In the genomic region with DNA sequence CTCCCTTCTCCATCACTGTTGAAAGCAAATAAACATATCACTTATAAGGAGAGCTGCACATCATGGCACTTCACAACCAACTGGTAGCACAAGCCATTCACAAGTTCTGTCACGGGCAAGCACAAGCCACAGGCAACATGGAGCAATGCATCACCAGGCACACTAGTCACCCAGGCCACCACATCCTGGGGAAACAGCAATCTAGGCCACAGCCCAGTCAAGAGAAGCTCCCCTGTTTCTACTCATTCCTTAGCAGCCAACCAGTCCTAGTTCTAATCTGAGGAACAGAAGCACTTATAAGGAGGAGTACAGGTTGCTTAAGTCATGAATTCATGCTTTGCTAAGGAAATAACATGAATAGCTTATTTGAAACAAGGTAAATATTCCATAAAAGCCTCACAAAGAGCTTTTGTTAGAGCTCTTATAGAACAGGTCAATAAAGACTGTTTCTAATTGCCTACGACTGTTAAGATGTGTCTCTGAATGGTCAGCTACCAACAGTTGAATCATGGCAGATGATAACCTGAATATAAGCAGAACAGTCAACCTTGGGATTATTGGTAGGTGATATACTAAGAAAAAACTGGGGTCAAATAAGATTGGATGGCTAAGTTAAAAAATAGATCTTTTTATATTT, we compare ENCODE assay signal across 10 cellular contexts.
DNase-seq lines count a peak whose midpoint lies in the region; ATAC-seq lines count a peak whose summit lies in the region.
"Had no signal": no experiment of that assay in that cellular context is flagged by ENCODE, and none has a peak within 500 bp of the region (broad histone marks: within the 10 kb centered on the region; RNA-seq: fewer than 3 reads in every experiment).

No MANE protein-coding gene starts in this region.

- H3K9me3 Mint-ChIP-seq in stimulated activated naive B cell treated with anti-CD40 and anti-IgM and Interleukin-4, amounts not matched to agents 10 μg/mL and 1 μg/mL and 100 μg/mL, for 72 hours = peaks cover 0 to 4% of the 10 kb centered on the region in 2 donors

- H3K27ac Mint-ChIP-seq in stimulated activated naive B cell treated with anti-CD40 and anti-IgM and Interleukin-4, amounts not matched to agents 10 μg/mL and 1 μg/mL and 100 μg/mL, for 72 hours = no peak overlapping the region

- DNase-seq in activated T-cell treated with anti-CD3 and anti-CD28 coated beads for 24 hours (ENCODE audit: low read depth) (peak; percentile 22), activated T-cell treated with anti-CD3 and anti-CD28 coated beads for 4 hours (no peak), M059J (ENCODE audit: low read depth) (peak; percentile 3), NCI-H226 (no peak), iPS-NIHi7 (ENCODE audit: extremely low spot score) (no peak)
- DNase-seq in activated effector memory CD4-positive, alpha-beta T cell treated with anti-CD3 and anti-CD28 coated beads, Interleukin-2, amount 50 U/mL, for 16 hours = peak; percentile 77
- DNase-seq in stimulated activated naive B cell treated with anti-CD40 and anti-IgM and Interleukin-4, amounts not matched to agents 10 μg/mL and 1 μg/mL and 100 μg/mL, for 72 hours = no peak

- no peak overlapping the region for H3K4me3 Mint-ChIP-seq in stimulated activated naive B cell treated with anti-CD40 and anti-IgM and Interleukin-4, amounts not matched to agents 10 μg/mL and 1 μg/mL and 100 μg/mL, for 72 hours

- ATAC-seq in stimulated activated naive B cell treated with anti-CD40 and anti-IgM and Interleukin-4, amounts not matched to agents 10 μg/mL and 1 μg/mL and 100 μg/mL, for 72 hours (replicated peaks) = peak; percentile 22 to 26
- ATAC-seq in HG03460 (IDR thresholded peaks at IDR 0.05; ENCODE audit: unreplicated experiment) = no peak
- ATAC-seq: HCT116, K562 had no signal

- H3K27me3 Mint-ChIP-seq in stimulated activated naive B cell treated with anti-CD40 and anti-IgM and Interleukin-4, amounts not matched to agents 10 μg/mL and 1 μg/mL and 100 μg/mL, for 72 hours = no peaks in the 10 kb centered on the region

- peaks cover 12 to 39% of the 10 kb centered on the region in 2 donors for H3K4me1 Mint-ChIP-seq in stimulated activated naive B cell treated with anti-CD40 and anti-IgM and Interleukin-4, amounts not matched to agents 10 μg/mL and 1 μg/mL and 100 μg/mL, for 72 hours

- peaks cover 12 to 13% of the 10 kb centered on the region in 2 donors for H3K36me3 Mint-ChIP-seq in stimulated activated naive B cell treated with anti-CD40 and anti-IgM and Interleukin-4, amounts not matched to agents 10 μg/mL and 1 μg/mL and 100 μg/mL, for 72 hours

Comparison
In these comparisons a context has a peak if more than half of its experiments do, and no peak if none do; other contexts are left out.
1. DNase-seq: peak in activated T-cell treated with anti-CD3 and anti-CD28 coated beads for 24 hours (single experiment), M059J (single experiment) and activated effector memory CD4-positive, alpha-beta T cell treated with anti-CD3 and anti-CD28 coated beads, Interleukin-2, amount 50 U/mL, for 16 hours (single experiment); none in activated T-cell treated with anti-CD3 and anti-CD28 coated beads for 4 hours (single experiment), stimulated activated naive B cell treated with anti-CD40 and anti-IgM and Interleukin-4, amounts not matched to agents 10 μg/mL and 1 μg/mL and 100 μg/mL, for 72 hours (single experiment), NCI-H226 (single experiment) and iPS-NIHi7 (single experiment).